ENCODE assay signal across 10 cellular contexts in the genomic region with DNA sequence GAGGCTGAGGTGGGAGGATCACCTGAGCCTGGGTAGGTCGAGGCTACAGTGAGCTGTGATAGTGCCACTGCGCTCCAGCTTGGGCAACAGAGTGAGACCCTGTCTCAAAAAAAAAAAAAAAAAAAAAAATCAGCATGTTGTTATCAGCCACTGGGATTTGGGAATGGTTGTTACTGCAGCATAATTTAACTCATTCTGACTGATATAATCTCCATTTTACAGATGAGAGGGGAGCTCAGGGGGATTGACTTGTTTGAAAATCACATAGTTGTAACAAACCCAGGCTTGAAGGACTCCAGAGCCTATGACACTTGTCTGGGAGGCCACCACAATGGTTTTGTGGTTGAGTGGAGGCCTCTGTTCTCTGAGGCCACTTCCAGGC. TPM values are rescaled to one million over a fixed set of nuclear protein-coding genes. Genes with fewer than 3 reads are reported as not detected.
"Had no signal": no experiment of that assay in that cellular context is flagged by ENCODE, and none has a peak within 500 bp of the region (broad histone marks: within the 10 kb centered on the region; RNA-seq: fewer than 3 reads in every experiment).

No MANE protein-coding gene starts in this region.

- H3K27ac ChIP-seq: ascending aorta, right atrium auricular region, upper lobe of right lung, VCaP had no signal

- H3K9me3 ChIP-seq: ascending aorta, right atrium auricular region, upper lobe of right lung had no signal

- H3K27me3 ChIP-seq: ascending aorta, right atrium auricular region, upper lobe of right lung had no signal

- H3K36me3 ChIP-seq: ascending aorta, right atrium auricular region, upper lobe of right lung had no signal

- H3K4me1 ChIP-seq: ascending aorta, right atrium auricular region had no signal

- DNase-seq: activated T-cell treated with anti-CD3 and anti-CD28 coated beads, Interleukin-2, amount 50 U/mL, for 1 hour; natural killer cell; occipital lobe; upper lobe of right lung had no signal

- H3K4me3 ChIP-seq: ascending aorta, right atrium auricular region, upper lobe of right lung had no signal

RNA-seq across cellular contexts. Expression of a gene that starts 3.0 kb away (rescaled TPM):
- total RNA-seq: ascending aorta had no signal

RNA-seq across cellular contexts. Expression of a gene that starts 19.3 kb away (rescaled TPM):
- total RNA-seq: ascending aorta, right atrium auricular region had no signal

RNA-seq across cellular contexts. Expression of a gene that starts 32.4 kb away (rescaled TPM):
- total RNA-seq: ascending aorta, progenitor cell of endocrine pancreas had no signal

RNA-seq across cellular contexts. Expression of a gene that starts 39.6 kb away (rescaled TPM):
- total RNA-seq: ascending aorta, dermis blood vessel endothelial cell, glomerular endothelial cell had no signal
